Comparison of ENCODE assay signal across 8 cellular contexts in genomic region chr16:21519361-21520133, GRCh38.
DNase-seq lines count a peak whose midpoint lies in the region; ATAC-seq and TF ChIP-seq lines count a peak whose summit lies in the region.
"Not testable (repeated sequence)": the region's sequence is repeated elsewhere in the genome, so short reads cannot be mapped to it uniquely, and the experiment has no call there.

No MANE protein-coding gene starts in this region.

- peak overlapping the region; percentile 85 for H3K4me3 ChIP-seq in CD8-positive, alpha-beta memory T cell (ENCODE audit: low read length)
- H3K4me3 ChIP-seq in HAP-1 = peak overlapping the region; percentile 65
- H3K4me3 ChIP-seq in NB4 (ENCODE audit: low read depth, low read length) = peak overlapping the region; percentile 80
- H3K4me3 ChIP-seq in hepatocyte = peak overlapping the region; percentile 70
- H3K4me3 ChIP-seq in neural cell (ENCODE audit: low read length) = peak overlapping the region; percentile 67
- peak overlapping the region; percentile 80 to 83 for H3K4me3 ChIP-seq in stomach smooth muscle (ENCODE audit: low read length in 2 of 2)

- not testable (repeated sequence) for H3K9me2 ChIP-seq in hepatocyte (replicated peaks; ENCODE audit: insufficient read depth); neural cell (ENCODE audit: insufficient read depth, low read length)

- not testable (repeated sequence) for TF ChIP-seq RAD21 in neural cell (conservative IDR thresholded peaks at IDR 0.05)

- peak overlapping the region; percentile 80 for H3K27ac ChIP-seq in CD8-positive, alpha-beta memory T cell (ENCODE audit: low read depth, low read length)
- H3K27ac ChIP-seq in hepatocyte (peak overlapping the region; percentile 91), neural cell (ENCODE audit: low read length) (peak overlapping the region; percentile 51), stomach smooth muscle (ENCODE audit: low read length) (peak overlapping the region; percentile 55)

- peak in 2 of 5 donors; percentile 49 to 58 for DNase-seq in CD8-positive, alpha-beta memory T cell
- not testable (repeated sequence) for DNase-seq in HAP-1 (ENCODE audit: low spot score in 2 of 2); NB4 (ENCODE audit: low read depth); central memory CD8-positive, alpha-beta T cell (ENCODE audit: low spot score in 2 of 2); hepatocyte (ENCODE audit: low spot score)
- peak; percentile 35 for DNase-seq in activated CD4-positive, alpha-beta memory T cell treated with anti-CD3 and anti-CD28 coated beads for 36 hours

- POLR2A ChIA-PET in CD8-positive, alpha-beta memory T cell (lab: Charles Lee) = interaction anchor here (0.9 kb wide), 1 partner anchor 126 kb away, joined by 3 read pairs; no protein-coding TSS in a partner anchor
- POLR2A ChIA-PET in activated CD4-positive, alpha-beta memory T cell treated with anti-CD3 and anti-CD28 coated beads for 36 hours (lab: Charles Lee) = interaction anchor here (0.8 to 1.3 kb wide), 5 partner anchors 11 to 619 kb away, joined by 3 to 10 read pairs (median 3); partner anchors contain the start of gene LYRM1

- not testable (repeated sequence) for H3K9me3 Mint-ChIP-seq in CD8-positive, alpha-beta memory T cell; activated CD4-positive, alpha-beta memory T cell treated with anti-CD3 and anti-CD28 coated beads for 36 hours; central memory CD8-positive, alpha-beta T cell

- H3K27me3 Mint-ChIP-seq in CD8-positive, alpha-beta memory T cell; activated CD4-positive, alpha-beta memory T cell treated with anti-CD3 and anti-CD28 coated beads for 36 hours; central memory CD8-positive, alpha-beta T cell: not testable (repeated sequence)

- not testable (repeated sequence) for H3F3A ChIP-seq in neural cell (ENCODE audit: insufficient read depth, low read length, poor library complexity, severe bottlenecking)

- H3K9ac ChIP-seq in neural cell (ENCODE audit: low read length) (peak overlapping the region; percentile 75), stomach smooth muscle (ENCODE audit: low read length in 2 of 2) (peak overlapping the region; percentile 74 to 85)

- peak overlapping the region; percentile 39 for H2AFZ ChIP-seq in hepatocyte
- not testable (repeated sequence) for H2AFZ ChIP-seq in neural cell (ENCODE audit: low read depth, low read length)

- H3K4me2 ChIP-seq in hepatocyte = peak overlapping the region; percentile 92
- H3K4me2 ChIP-seq in neural cell (ENCODE audit: low read length) = peak overlapping the region; percentile 19

- in situ Hi-C loops in HAP-1 (cut with MboI; ENCODE audit: low sequenced_read_pairs) = loop anchor here (10.0 kb wide), 1 partner anchor 365 kb away; the partner anchor contains the start of genes DNAH3 and LDAF1

- H3K4me1 ChIP-seq in CD8-positive, alpha-beta memory T cell (ENCODE audit: insufficient read depth, low read length) = not testable (repeated sequence)
- peaks cover 18% of the 10 kb centered on the region for H3K4me1 ChIP-seq in HAP-1
- H3K4me1 ChIP-seq in hepatocyte (ENCODE audit: insufficient read depth) = peaks cover 34% of the 10 kb centered on the region
- H3K4me1 ChIP-seq in stomach smooth muscle (ENCODE audit: control insufficient read depth, insufficient read depth, low read length) = peaks cover 24% of the 10 kb centered on the region

- TF ChIP-seq EP300 in neural cell (conservative IDR thresholded peaks at IDR 0.05; ENCODE audit: poor library complexity, severe bottlenecking) = not testable (repeated sequence)

- CTCF ChIA-PET in CD8-positive, alpha-beta memory T cell (lab: Charles Lee) = interaction anchor here (1.6 kb wide), 1 partner anchor 17 kb away, joined by 7 read pairs; no protein-coding TSS in a partner anchor
- CTCF ChIA-PET in activated CD4-positive, alpha-beta memory T cell treated with anti-CD3 and anti-CD28 coated beads for 36 hours (lab: Charles Lee) = interaction anchor here (1.1 to 1.3 kb wide), 2 partner anchors 36 to 127 kb away, joined by 3 to 4 read pairs; no protein-coding TSS in a partner anchor

- peaks cover 25% of the 10 kb centered on the region for H4K20me1 ChIP-seq in hepatocyte (ENCODE audit: insufficient read depth, poor library complexity, severe bottlenecking)
- H4K20me1 ChIP-seq in neural cell (ENCODE audit: insufficient read depth) = not testable (repeated sequence)

- TF ChIP-seq POLR2A in NB4 (IDR thresholded peaks at IDR 0.05; ENCODE audit: extremely low read depth, insufficient read length) = not testable (repeated sequence)

- not testable (repeated sequence) for H3K9me3 ChIP-seq in CD8-positive, alpha-beta memory T cell (ENCODE audit: low read length); HAP-1; hepatocyte (ENCODE audit: low read depth); neural cell (ENCODE audit: low read length); stomach smooth muscle (ENCODE audit: control insufficient read depth in 2 of 2, low read length in 2 of 2)

- not testable (repeated sequence) for TF ChIP-seq CTCF in NB4 (IDR thresholded peaks at IDR 0.05; ENCODE audit: low read depth, low read length); hepatocyte (IDR thresholded peaks at IDR 0.05; ENCODE audit: poor library complexity); neural cell (IDR thresholded peaks at IDR 0.05; ENCODE audit: poor library complexity, severe bottlenecking)

- peaks cover 0 to 33% (median 2%) of the 10 kb centered on the region in 3 donors for H3K36me3 Mint-ChIP-seq in CD8-positive, alpha-beta memory T cell
- H3K36me3 Mint-ChIP-seq in activated CD4-positive, alpha-beta memory T cell treated with anti-CD3 and anti-CD28 coated beads for 36 hours = peaks cover 21% of the 10 kb centered on the region
- peaks cover 32% of the 10 kb centered on the region for H3K36me3 Mint-ChIP-seq in central memory CD8-positive, alpha-beta T cell (ENCODE audit: insufficient read depth)

- under 1% methylated on average over 51 of the region's 52 CpGs for WGBS in hepatocyte (ENCODE audit: low lambda C conversion rate, missing lambda C conversion rate)

- intact Hi-C loops in activated CD4-positive, alpha-beta memory T cell treated with anti-CD3 and anti-CD28 coated beads for 36 hours (cut with micrococcal nuclease) = not testable (repeated sequence)

- not testable (repeated sequence) for H3K27me3 ChIP-seq in CD8-positive, alpha-beta memory T cell (ENCODE audit: insufficient read depth, low read length, poor library complexity, severe bottlenecking); HAP-1 (ENCODE audit: low read depth); hepatocyte; neural cell (ENCODE audit: insufficient read depth, low read depth, low read length); stomach smooth muscle (ENCODE audit: control insufficient read depth in 1 of 2, insufficient read depth in 2 of 2, low read length in 2 of 2)

- H3K4me1 Mint-ChIP-seq in CD8-positive, alpha-beta memory T cell = peaks cover 16 to 34% (median 31%) of the 10 kb centered on the region in 3 donors
- peaks cover 16% of the 10 kb centered on the region for H3K4me1 Mint-ChIP-seq in activated CD4-positive, alpha-beta memory T cell treated with anti-CD3 and anti-CD28 coated beads for 36 hours (ENCODE audit: low read depth)
- peaks cover 31% of the 10 kb centered on the region for H3K4me1 Mint-ChIP-seq in central memory CD8-positive, alpha-beta T cell

- peak overlapping the region; percentile 89 to 99 (median 94) for H3K4me3 Mint-ChIP-seq in CD8-positive, alpha-beta memory T cell
- H3K4me3 Mint-ChIP-seq in activated CD4-positive, alpha-beta memory T cell treated with anti-CD3 and anti-CD28 coated beads for 36 hours = peak overlapping the region; percentile 91
- H3K4me3 Mint-ChIP-seq in central memory CD8-positive, alpha-beta T cell = peak overlapping the region; percentile 95

- H3K79me2 ChIP-seq in hepatocyte = peaks cover 48% of the 10 kb centered on the region
- H3K79me2 ChIP-seq in neural cell (replicated peaks; ENCODE audit: insufficient read depth, low read length) = peaks cover 11% of the 10 kb centered on the region

- H3K27ac Mint-ChIP-seq in CD8-positive, alpha-beta memory T cell = peak overlapping the region; percentile 93 to 100 (median 98)
- peak overlapping the region; percentile 99 for H3K27ac Mint-ChIP-seq in activated CD4-positive, alpha-beta memory T cell treated with anti-CD3 and anti-CD28 coated beads for 36 hours
- H3K27ac Mint-ChIP-seq in central memory CD8-positive, alpha-beta T cell (ENCODE audit: low read depth) = peak overlapping the region; percentile 98

- not testable (repeated sequence) for H3K36me3 ChIP-seq in CD8-positive, alpha-beta memory T cell (ENCODE audit: insufficient read depth, low read length); hepatocyte (replicated peaks; ENCODE audit: insufficient read depth, low read depth); neural cell (ENCODE audit: insufficient read depth, low read length); stomach smooth muscle (ENCODE audit: control insufficient read depth in 2 of 2, insufficient read depth in 2 of 2, low read length in 2 of 2)
- peaks cover 18% of the 10 kb centered on the region for H3K36me3 ChIP-seq in HAP-1 (replicated peaks)

- peak; percentile 51 for ATAC-seq in central memory CD8-positive, alpha-beta T cell (replicated peaks; ENCODE audit: extremely low read depth, poor library complexity, severe bottlenecking)

TF ChIP-seq in neural cell, 6 proteins besides CTCF, POLR2A, EP300 and RAD21:
- TF ChIP-seq MXI1 (conservative IDR thresholded peaks at IDR 0.05; ENCODE audit: poor library complexity, severe bottlenecking) = peak; percentile 93
